Comparison of ENCODE assay signal across 1 cellular context in genomic region chr17:82231562-82232321, GRCh38.
TF ChIP-seq lines count a peak whose summit lies in the region.

No MANE protein-coding gene starts in this region.

TF ChIP-seq in GM23338, 12 proteins besides CTCF, POLR2A, EP300 and RAD21 (continued from another document):
- TF ChIP-seq ZNF462 (CRISPR knock-in tag; IDR thresholded peaks at IDR 0.05) (no peak), ZNF331 (CRISPR knock-in tag; IDR thresholded peaks at IDR 0.05; ENCODE audit: low read depth) (no peak)
